In genomic region chr3:181844227-181844626, GRCh38 we compare ENCODE assay signal across 20 cellular contexts.
"Had no signal": no experiment of that assay in that cellular context is flagged by ENCODE, and none has a peak within 500 bp of the region (broad histone marks: within the 10 kb centered on the region; RNA-seq: fewer than 3 reads in every experiment).

No MANE protein-coding gene starts in this region.

- H3K9me3 Mint-ChIP-seq: activated naive CD8-positive, alpha-beta T cell treated with anti-CD3 and anti-CD28 coated beads for 36 hours; activated T-helper 1 cell treated with anti-CD3 and anti-CD28 coated beads, Interleukin-12 subunit alpha, Interleukin-12 subunit beta, Interleukin-2, Interleukin-4 antibody, amounts not matched to agents 30 ng/mL and 10 ng/mL and 1 ng/mL, durations not matched to agents 14 hours and 24 hours and 36 hours; nephron progenitor cell had no signal

- H3K4me3 Mint-ChIP-seq: activated naive CD8-positive, alpha-beta T cell treated with anti-CD3 and anti-CD28 coated beads for 36 hours; activated T-helper 1 cell treated with anti-CD3 and anti-CD28 coated beads, Interleukin-12 subunit alpha, Interleukin-12 subunit beta, Interleukin-2, Interleukin-4 antibody, amounts not matched to agents 30 ng/mL and 10 ng/mL and 1 ng/mL, durations not matched to agents 14 hours and 24 hours and 36 hours; effector memory CD8-positive, alpha-beta T cell; immature natural killer cell; nephron progenitor cell had no signal

- H3K27me3 ChIP-seq: body of pancreas, esophagus squamous epithelium, tibial nerve, uterus had no signal

- H3K9me3 ChIP-seq: body of pancreas, esophagus squamous epithelium, prostate gland, tibial nerve, uterus had no signal

- H3K36me3 Mint-ChIP-seq: activated naive CD8-positive, alpha-beta T cell treated with anti-CD3 and anti-CD28 coated beads for 36 hours; immature natural killer cell had no signal

- H3K4me1 Mint-ChIP-seq: activated naive CD8-positive, alpha-beta T cell treated with anti-CD3 and anti-CD28 coated beads for 36 hours; immature natural killer cell; nephron progenitor cell had no signal

- H3K27ac Mint-ChIP-seq: activated naive CD8-positive, alpha-beta T cell treated with anti-CD3 and anti-CD28 coated beads for 36 hours; activated T-helper 1 cell treated with anti-CD3 and anti-CD28 coated beads, Interleukin-12 subunit alpha, Interleukin-12 subunit beta, Interleukin-2, Interleukin-4 antibody, amounts not matched to agents 30 ng/mL and 10 ng/mL and 1 ng/mL, durations not matched to agents 14 hours and 24 hours and 36 hours; effector memory CD8-positive, alpha-beta T cell; immature natural killer cell; nephron progenitor cell had no signal

- DNase-seq: activated CD4-positive, alpha-beta T cell treated with anti-CD3 and anti-CD28 coated beads for 1 hour; activated gamma-delta T cell treated with Interleukin-2 at 50 U/mL for 16 hours; activated naive CD8-positive, alpha-beta T cell treated with anti-CD3 and anti-CD28 coated beads for 36 hours; amniotic stem cell; body of pancreas; dermis blood vessel endothelial cell; effector memory CD8-positive, alpha-beta T cell; esophagus squamous epithelium; immature natural killer cell; kidney glomerular epithelial cell; left ventricle myocardium superior; nephron progenitor cell; right cardiac atrium; stimulated activated CD4-positive, alpha-beta T cell treated with anti-CD3 and anti-CD28 coated beads, Interleukin-2, amount 100 ng/mL, for 24 hours; stimulated activated naive CD4-positive, alpha-beta T cell treated with Interleukin-2 at 50 U/mL for 16 hours; uterus had no signal

- H3K27me3 Mint-ChIP-seq: activated naive CD8-positive, alpha-beta T cell treated with anti-CD3 and anti-CD28 coated beads for 36 hours; effector memory CD8-positive, alpha-beta T cell had no signal

- H3K27ac ChIP-seq: body of pancreas, esophagus squamous epithelium, prostate gland, tibial nerve, uterus, VCaP had no signal

- H3K4me1 ChIP-seq: body of pancreas, prostate gland, tibial nerve, uterus had no signal

- H3K36me3 ChIP-seq: esophagus squamous epithelium, prostate gland, tibial nerve, uterus had no signal

- ATAC-seq: body of pancreas; effector memory CD8-positive, alpha-beta T cell; left ventricle myocardium superior; right cardiac atrium had no signal

- H3K4me3 ChIP-seq: body of pancreas, esophagus squamous epithelium, prostate gland, tibial nerve, uterus had no signal
